In the genomic region with DNA sequence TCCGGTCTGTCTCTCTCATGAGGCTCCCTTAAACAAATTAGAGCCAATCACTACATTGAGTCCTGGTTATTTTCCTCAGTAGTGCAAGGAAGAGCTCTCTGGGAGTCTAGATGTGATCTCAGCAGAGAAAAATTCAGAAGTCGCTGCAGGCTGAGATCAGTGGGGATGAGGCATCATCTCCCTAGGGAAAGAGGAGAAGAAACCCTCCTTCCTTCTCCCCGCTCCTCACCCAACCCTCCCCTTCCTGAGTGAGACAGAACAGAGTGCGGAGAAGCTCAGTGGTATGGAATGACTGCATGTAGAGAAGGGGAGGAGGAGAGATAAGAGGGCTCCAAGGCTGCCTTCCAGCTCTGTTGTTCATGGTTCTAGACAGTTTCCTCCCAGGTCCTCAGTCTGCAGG, we compare ENCODE assay signal across 14 cellular contexts.
DNase-seq lines count a peak whose midpoint lies in the region; ATAC-seq, FAIRE-seq and TF ChIP-seq lines count a peak whose summit lies in the region.
"Had no signal": no experiment of that assay in that cellular context is flagged by ENCODE, and none has a peak within 500 bp of the region (broad histone marks: within the 10 kb centered on the region; RNA-seq: fewer than 3 reads in every experiment).

No MANE protein-coding gene starts in this region.

- H3K14ac ChIP-seq in IMR-90 (replicated peaks; ENCODE audit: low read depth, low read length) (peak overlapping the region; percentile 36; the same call in 1 of the 2 replicates), mesenchymal stem cell (ENCODE audit: low read length in 2 of 2) (no peak overlapping the region)

- H3K4me2 ChIP-seq in IMR-90 (ENCODE audit: low read depth, low read length): peak overlapping the region; percentile 11; the same call in 1 of the 2 replicates
- no peak overlapping the region for H3K4me2 ChIP-seq in mesenchymal stem cell (ENCODE audit: low read length, poor library complexity, severe bottlenecking)

- H4K91ac ChIP-seq in IMR-90 (ENCODE audit: insufficient read depth, low read depth, low read length) (peak overlapping the region; percentile 55), mesenchymal stem cell (ENCODE audit: low read length) (no peak overlapping the region)

- FAIRE-seq in bronchial epithelial cell (lab: Jason Lieb, UNC): no peak
- FAIRE-seq: GM12891, kidney had no signal

- H3K36me3 ChIP-seq in IMR-90 (ENCODE audit: control insufficient read depth, insufficient read depth, low read length) (peaks cover 38% of the 10 kb centered on the region), bronchial epithelial cell (ENCODE audit: control insufficient read depth, insufficient read depth, low read length) (no peaks in the 10 kb centered on the region), mesenchymal stem cell (ENCODE audit: control insufficient read depth in 1 of 2, insufficient read depth in 2 of 2, low read depth in 1 of 2, low read length in 2 of 2) (peaks cover 6 to 74% of the 10 kb centered on the region in 2 experiments)

- H3K4me1 ChIP-seq in IMR-90 (ENCODE audit: control insufficient read depth, insufficient read depth, low read length) (peaks cover 23% of the 10 kb centered on the region), mesenchymal stem cell (ENCODE audit: control insufficient read depth, insufficient read depth, low read depth, low read length) (peaks cover 16% of the 10 kb centered on the region)

- H3K4me3 ChIP-seq in IMR-90 (ENCODE audit: insufficient read depth, low read depth, low read length) (no peak overlapping the region), bronchial epithelial cell (ENCODE audit: low read depth, low read length) (no peak overlapping the region), mesenchymal stem cell (ENCODE audit: insufficient read depth in 1 of 2, low read depth in 1 of 2, low read length in 2 of 2) (no peak overlapping the region)

- TF ChIP-seq POLR2A in IMR-90 (IDR thresholded peaks at IDR 0.05; ENCODE audit: low read depth, low read length): peak; percentile 54; the same call in 1 of the 2 replicates

- WGBS in IMR-90 (ENCODE audit: extremely low coverage in 2 of 2, insufficient read length in 1 of 2), 2 experiments: no CpG with 5 or more reads among the region's 4 CpGs
- WGBS in mesenchymal stem cell: no CpG with 5 or more reads among the region's 4 CpGs

- H2AFZ ChIP-seq in IMR-90 (replicated peaks; ENCODE audit: low read length, poor library complexity) (peak overlapping the region; percentile 74), mesenchymal stem cell (ENCODE audit: low read depth, low read length) (no peak overlapping the region)

- H4K8ac ChIP-seq in IMR-90 (ENCODE audit: low read depth in 2 of 2, low read length in 2 of 2) (peak overlapping the region; percentile 3 to 80; a peak in 1 of 4 replicates), mesenchymal stem cell (ENCODE audit: low read length) (no peak overlapping the region)

- H3K9me3 ChIP-seq in IMR-90 (ENCODE audit: control insufficient read depth, insufficient read depth, low read length) (no peaks in the 10 kb centered on the region), mesenchymal stem cell (ENCODE audit: control insufficient read depth, low read length) (no peaks in the 10 kb centered on the region)

- H3K9ac ChIP-seq in IMR-90 (ENCODE audit: low read depth, low read length) (no peak overlapping the region), mesenchymal stem cell (ENCODE audit: low read length) (peak overlapping the region; percentile 58)

- CTCF ChIA-PET in IMR-90 (lab: Yijun Ruan, JAX): no interaction called here

- H2BK120ac ChIP-seq in IMR-90 (ENCODE audit: low read depth, low read length) (peak overlapping the region; percentile 74), mesenchymal stem cell (ENCODE audit: low read depth, low read length) (no peak overlapping the region)

- no peak overlapping the region for H2BK12ac ChIP-seq in mesenchymal stem cell (ENCODE audit: low read length in 2 of 2)

- intact Hi-C loops in IMR-90 (cut with micrococcal nuclease): loop anchor here (2.0 to 5.0 kb wide), 2 partner anchors 93 to 641 kb away; no protein-coding TSS in a partner anchor

- peaks cover 19% of the 10 kb centered on the region for H3K9me1 ChIP-seq in IMR-90 (ENCODE audit: insufficient read depth, low read length)

- H3K23ac ChIP-seq in IMR-90 (ENCODE audit: low read depth, low read length): no peak overlapping the region
- H3K23ac ChIP-seq in mesenchymal stem cell (ENCODE audit: low read length in 2 of 2): no peak overlapping the region

- dilution Hi-C loops in IMR-90 (cut with HindIII; ENCODE audit: low sequenced_read_pairs, unreplicated experiment): no loop called here

- no TSS peak for BruUV-seq in IMR-90 (replicated peaks; lab: Mats Ljungman, UMichigan)

- peak; percentile 60 for DNase-seq in AG09319 (ENCODE audit: extremely low read depth, low read depth)
- DNase-seq in IMR-90: peak; percentile 99
- DNase-seq in bronchial epithelial cell (ENCODE audit: low read depth): peak; percentile 77
- peak; percentile 100 for DNase-seq in mesenchymal stem cell
- DNase-seq in T-helper 9 cell: no peak
- DNase-seq in GM19238 (ENCODE audit: insufficient read length, low spot score): no peak
- no peak for DNase-seq in activated effector memory CD4-positive, alpha-beta T cell treated with Interleukin-2 at 50 U/mL for 16 hours
- DNase-seq: activated naive CD4-positive, alpha-beta T cell treated with Interleukin-2 at 50 U/mL for 16 hours; COR-L47; kidney; posterior cingulate gyrus; SHP77 had no signal

- H3K27ac ChIP-seq in IMR-90 (ENCODE audit: insufficient read depth, low read length) (peak overlapping the region; percentile 78), mesenchymal stem cell (ENCODE audit: low read length, poor library complexity, severe bottlenecking) (peak overlapping the region; percentile 93)

- H4K20me1 ChIP-seq in IMR-90 (ENCODE audit: insufficient read depth, low read length): no peaks in the 10 kb centered on the region; the same call in 1 of the 2 replicates

- no peak overlapping the region; the same call in 1 of the 2 replicates for H4K5ac ChIP-seq in IMR-90 (ENCODE audit: low read depth, low read length)

- H3K18ac ChIP-seq in IMR-90 (ENCODE audit: low read depth, low read length) (0 out of 2 replicates have a peak overlapping the region, but pooled peaks have one; percentile 10), mesenchymal stem cell (ENCODE audit: low read depth in 1 of 2, low read length in 2 of 2) (no peak overlapping the region)

- ATAC-seq in IMR-90 (ENCODE audit: low read depth) (peak; percentile 94), GM21423 (IDR thresholded peaks at IDR 0.05; ENCODE audit: unreplicated experiment) (no peak)

- H2BK20ac ChIP-seq in IMR-90 (ENCODE audit: low read depth, low read length): peak overlapping the region; percentile 79

- H3K27me3 ChIP-seq in IMR-90 (ENCODE audit: control insufficient read depth, insufficient read depth, low read length) (no peaks in the 10 kb centered on the region), bronchial epithelial cell (ENCODE audit: control insufficient read depth, insufficient read depth, low read length) (no peaks in the 10 kb centered on the region), mesenchymal stem cell (ENCODE audit: control insufficient read depth in 1 of 2, insufficient read depth in 1 of 2, low read length in 2 of 2) (no peaks in the 10 kb centered on the region)

- peak overlapping the region; percentile 76 for H3K4ac ChIP-seq in IMR-90 (ENCODE audit: low read depth, low read length)
- no peak overlapping the region for H3K4ac ChIP-seq in mesenchymal stem cell (ENCODE audit: low read depth in 1 of 2, low read length in 2 of 2)

- H2AK5ac ChIP-seq in IMR-90 (ENCODE audit: low read depth, low read length): peak overlapping the region; percentile 60; the same call in 1 of the 2 replicates
- H2AK5ac ChIP-seq in mesenchymal stem cell (ENCODE audit: low read length, severe bottlenecking): no peak overlapping the region

- H2BK15ac ChIP-seq in IMR-90 (ENCODE audit: low read depth, low read length): no peak overlapping the region; the same call in 2 of the 3 replicates
- no peak overlapping the region for H2BK15ac ChIP-seq in mesenchymal stem cell (ENCODE audit: low read depth, poor library complexity, severe bottlenecking)

- H3K56ac ChIP-seq in IMR-90 (ENCODE audit: extremely low read depth, insufficient read depth, low read length): peak overlapping the region; percentile 35; the same call in 1 of the 2 replicates

- TF ChIP-seq RAD21 in IMR-90 (IDR thresholded peaks at IDR 0.05; ENCODE audit: low read length): peak; percentile 23; the same call in 1 of the 2 replicates

- H2AK9ac ChIP-seq in IMR-90 (replicated peaks; ENCODE audit: low read depth, low read length, poor library complexity): no peak overlapping the region

- no peak for TF ChIP-seq CTCF in AG09319 (IDR thresholded peaks at IDR 0.05; ENCODE audit: low read depth, low read length)
- TF ChIP-seq CTCF in IMR-90 (conservative IDR thresholded peaks at IDR 0.05; ENCODE audit: low read depth, low read length): no peak
- TF ChIP-seq CTCF in bronchial epithelial cell (IDR thresholded peaks at IDR 0.05; ENCODE audit: insufficient read depth, low read length, severe bottlenecking): no peak

- H3K79me1 ChIP-seq in IMR-90 (ENCODE audit: low read depth in 1 of 2, low read length in 2 of 2) (peaks cover 6 to 16% of the 10 kb centered on the region in 2 experiments), mesenchymal stem cell (replicated peaks; ENCODE audit: low read length, poor library complexity, severe bottlenecking) (no peaks in the 10 kb centered on the region)

- in situ Hi-C loops in IMR-90 (cut with MboI; ENCODE audit: low sequenced_read_pairs): no loop called here

- POLR2A ChIA-PET in IMR-90 (lab: Charles Lee; ENCODE audit: unreplicated experiment): no interaction called here

- H2BK5ac ChIP-seq in IMR-90 (ENCODE audit: low read depth, low read length, poor library complexity, severe bottlenecking) (peak overlapping the region; percentile 82), mesenchymal stem cell (ENCODE audit: low read depth, low read length, poor library complexity, severe bottlenecking) (peak overlapping the region; percentile 88)

TF ChIP-seq in IMR-90, 13 proteins besides CTCF, POLR2A, EP300 and RAD21:
- no peak for TF ChIP-seq RFX5 (IDR thresholded peaks at IDR 0.05; ENCODE audit: low read depth, low read length)
- peak; percentile 18; the same call in 1 of the 2 replicates for TF ChIP-seq FOS (IDR thresholded peaks at IDR 0.05; ENCODE audit: low read depth, low read length)
- peak; percentile 97 for TF ChIP-seq MAZ (IDR thresholded peaks at IDR 0.05; ENCODE audit: borderline replicate concordance, low read depth, low read length)

Comparison
In these comparisons a context has a peak if more than half of its experiments do, and no peak if none do; other contexts are left out.
1. DNase-seq: peak in AG09319 (single experiment), IMR-90 (single experiment), bronchial epithelial cell (single experiment) and mesenchymal stem cell (single experiment); none in T-helper 9 cell (single experiment), GM19238 (single experiment) and activated effector memory CD4-positive, alpha-beta T cell treated with Interleukin-2 at 50 U/mL for 16 hours (single experiment).